In the genomic region with DNA sequence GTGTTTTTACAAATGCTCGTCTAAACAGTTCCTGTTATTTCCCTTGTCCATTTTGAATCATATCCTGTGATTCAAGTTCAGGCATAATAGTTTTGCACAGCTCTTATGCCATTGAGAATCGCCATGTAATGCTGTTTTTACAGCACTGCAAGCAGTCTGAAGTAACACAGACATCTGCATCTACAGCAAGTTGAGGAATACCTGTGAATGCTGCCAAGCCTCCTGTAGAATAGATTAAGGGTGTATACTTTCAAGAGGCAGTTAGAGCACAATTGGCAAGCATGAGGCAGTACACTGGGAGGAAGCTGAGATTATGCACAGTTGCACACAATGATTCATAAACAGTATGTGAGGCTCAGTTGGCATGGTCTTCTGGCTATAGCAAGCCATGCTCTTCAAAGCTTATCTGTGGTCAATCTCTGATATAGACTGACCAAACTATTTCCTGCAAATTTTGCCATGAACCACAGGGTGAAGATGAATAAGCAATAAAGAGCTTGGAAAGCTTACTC, we compare ENCODE assay signal across 9 cellular contexts.
DNase-seq lines count a peak whose midpoint lies in the region; ATAC-seq and TF ChIP-seq lines count a peak whose summit lies in the region.
"Had no signal": no experiment of that assay in that cellular context is flagged by ENCODE, and none has a peak within 500 bp of the region (broad histone marks: within the 10 kb centered on the region; RNA-seq: fewer than 3 reads in every experiment).

No MANE protein-coding gene starts in this region.

- BruUV-seq in PC-9 (replicated peaks; lab: Mats Ljungman, UMichigan) = no TSS peak

- no peak for ATAC-seq in GM19452 (IDR thresholded peaks at IDR 0.05; ENCODE audit: unreplicated experiment)

- H3K79me2 ChIP-seq in PC-9 (ENCODE audit: low read depth) = no peaks in the 10 kb centered on the region

- TF ChIP-seq CTCF in PC-9 (conservative IDR thresholded peaks at IDR 0.05) = no peak
- no peak for TF ChIP-seq CTCF in fibroblast of mammary gland (conservative IDR thresholded peaks at IDR 0.05; ENCODE audit: control insufficient read depth, insufficient read depth, low read depth, low read length)

- no peaks in the 10 kb centered on the region for H3K9me3 ChIP-seq in PC-9 (ENCODE audit: insufficient read depth, low read depth)

- H3K27me3 ChIP-seq in PC-9 (ENCODE audit: insufficient read depth, low read depth) = no peaks in the 10 kb centered on the region

- peak overlapping the region; percentile 71 for H3K27ac ChIP-seq in PC-9

- no peaks in the 10 kb centered on the region for H3K9me2 ChIP-seq in PC-9 (ENCODE audit: insufficient read depth)

- H3K4me2 ChIP-seq in PC-9 = peak overlapping the region; percentile 37

- POLR2A ChIA-PET in PC-9 (lab: Charles Lee; ENCODE audit: unreplicated experiment) = interaction anchor here (0.5 to 0.8 kb wide), 4 partner anchors 18 to 919 kb away, joined by 3 to 5 read pairs (median 4); a partner anchor contains a TSS

- peaks cover 16% of the 10 kb centered on the region for H3K4me1 ChIP-seq in PC-9 (replicated peaks; ENCODE audit: insufficient read depth)

- intact Hi-C loops in PC-9 (cut with micrococcal nuclease; ENCODE audit: unreplicated experiment) = loop anchor here (5.0 kb wide), 1 partner anchor 42 kb away; no protein-coding TSS in a partner anchor

- no peaks in the 10 kb centered on the region for H3K36me3 ChIP-seq in PC-9 (ENCODE audit: low read depth)

- H2AFZ ChIP-seq in PC-9 = no peak overlapping the region

- H4K20me1 ChIP-seq in PC-9 (ENCODE audit: insufficient read depth) = no peaks in the 10 kb centered on the region

- no peak overlapping the region for H3K4me3 ChIP-seq in PC-9
- H3K4me3 ChIP-seq in fibroblast of mammary gland (ENCODE audit: control insufficient read depth, low read depth, low read length) = no peak overlapping the region

- DNase-seq in GM04504 (ENCODE audit: low read depth) (peak; percentile 75), PC-9 (peak; percentile 61 to 93), fibroblast of mammary gland (ENCODE audit: low read depth) (peak; percentile 91), renal cortical epithelial cell (ENCODE audit: low read depth) (peak; percentile 90), COR-L47 (lab: John Stamatoyannopoulos, UW) (no peak), iPS-NIHi7 (ENCODE audit: extremely low spot score) (no peak)
- DNase-seq in activated CD4-positive, CD25-positive, alpha-beta regulatory T cell treated with anti-CD3 and anti-CD28 coated beads, Interleukin-2, amount 50 U/mL, for 72 hours = no peak
- DNase-seq: NCI-H510A had no signal

- H3F3A ChIP-seq in PC-9 (ENCODE audit: insufficient read depth, low read depth) = peaks cover 8% of the 10 kb centered on the region; the same call in 1 of the 2 replicates

- CTCF ChIA-PET in PC-9 (lab: Charles Lee) = interaction anchor here (1.4 kb wide), 1 partner anchor 360 kb away, joined by 4 read pairs; no protein-coding TSS in a partner anchor

Comparison
In these comparisons a context has a peak if more than half of its experiments do, and no peak if none do; other contexts are left out.
1. DNase-seq: peak in GM04504 (single experiment), PC-9 (2 of 2), fibroblast of mammary gland (single experiment) and renal cortical epithelial cell (single experiment); none in activated CD4-positive, CD25-positive, alpha-beta regulatory T cell treated with anti-CD3 and anti-CD28 coated beads, Interleukin-2, amount 50 U/mL, for 72 hours (single experiment), COR-L47 (single experiment) and iPS-NIHi7 (single experiment).